Comparison of ENCODE assay signal across 16 cellular contexts in the genomic region with DNA sequence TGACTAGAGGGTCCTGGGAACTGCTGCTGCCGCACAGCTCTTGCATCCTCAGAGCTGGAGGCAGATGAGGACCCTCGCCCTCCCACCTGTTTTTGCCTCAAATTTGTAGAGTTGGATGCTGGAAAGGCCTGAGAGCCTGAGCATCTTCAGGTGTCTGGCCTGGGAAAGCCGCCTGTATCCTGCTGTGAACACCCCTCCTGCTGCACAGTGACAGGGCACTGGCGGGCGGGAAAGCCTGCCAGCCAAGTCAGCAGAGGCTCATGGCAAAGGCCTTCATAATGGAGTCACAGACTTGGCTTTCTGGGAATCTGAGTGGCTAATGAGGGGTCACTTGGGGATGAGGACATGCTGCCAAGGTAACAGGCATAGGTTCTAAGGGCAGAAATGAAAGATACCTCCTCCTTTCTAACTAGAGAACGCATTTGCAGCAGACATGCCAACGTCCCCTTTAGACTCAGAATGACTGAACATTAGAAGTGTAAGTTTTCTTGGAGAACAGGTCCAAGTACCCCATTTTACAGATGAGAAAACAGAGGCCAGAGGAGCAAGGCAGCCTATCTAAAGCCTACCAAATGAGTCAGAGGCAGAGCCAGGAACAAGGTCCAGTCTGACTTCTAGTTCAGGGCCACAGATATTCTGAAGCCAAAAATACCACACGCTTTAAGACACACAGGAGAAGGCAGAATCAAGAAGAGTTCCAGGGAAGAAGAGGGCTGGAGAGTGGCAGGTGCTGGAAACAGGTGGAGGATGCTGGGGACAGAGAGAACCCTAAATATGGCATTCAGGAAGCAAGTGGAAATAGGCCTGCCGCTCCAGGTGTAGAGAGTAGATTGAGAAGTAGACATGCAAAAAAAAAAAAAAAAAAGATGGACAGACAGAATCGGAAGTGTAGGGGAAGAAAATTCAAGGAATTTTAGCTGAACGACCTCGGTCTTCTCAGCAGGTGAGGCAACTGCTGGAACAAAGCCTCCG. TPM values are rescaled to one million over a fixed set of nuclear protein-coding genes. Genes with fewer than 3 reads are reported as not detected.
DNase-seq lines count a peak whose midpoint lies in the region.
"Had no signal": no experiment of that assay in that cellular context is flagged by ENCODE, and none has a peak within 500 bp of the region (broad histone marks: within the 10 kb centered on the region; RNA-seq: fewer than 3 reads in every experiment).

No MANE protein-coding gene starts in this region.

- no peak overlapping the region for H2AK5ac ChIP-seq in trophoblast cell (ENCODE audit: low read length)

- H3K27ac ChIP-seq in trophoblast cell (ENCODE audit: low read depth, low read length), result no peak overlapping the region

- no peaks in the 10 kb centered on the region for H3K9me3 ChIP-seq in trophoblast cell (ENCODE audit: insufficient read depth, low read depth, low read length)

- no peak overlapping the region for H4K8ac ChIP-seq in trophoblast cell (ENCODE audit: low read depth, low read length)

- no peak overlapping the region for H3K9ac ChIP-seq in trophoblast cell (ENCODE audit: low read length)

- H2AFZ ChIP-seq in trophoblast cell (ENCODE audit: insufficient read depth, low read length, poor library complexity), result no peak overlapping the region

- peak overlapping the region; percentile 15 for H3K4ac ChIP-seq in trophoblast cell (ENCODE audit: low read depth, low read length)

- DNase-seq in G401 (ENCODE audit: low spot score), result peak; percentile 76
- peak; percentile 59 for DNase-seq in NCI-H69 (lab: John Stamatoyannopoulos, UW)
- DNase-seq in islet precursor cell, result peak; percentile 40
- DNase-seq in trophoblast cell, result peak in 1 of 2 donors; percentile 18
- no peak for DNase-seq in middle frontal gyrus (ENCODE audit: extremely low spot score, low spot score)
- DNase-seq in posterior vena cava (ENCODE audit: low spot score), result no peak
- no peak for DNase-seq in SIG-M5 (lab: John Stamatoyannopoulos, UW)
- DNase-seq: DND-41, H9, MM.1S, NCI-H1092, NCI-H1436 treated with DMSO at 0.1 percent for 48 hours, NCI-H2029 treated with DMSO at 0.1 percent for 48 hours, NCI-H748 treated with DMSO at 0.1 percent for 48 hours, RPMI8226 had no signal

- in situ Hi-C loops in G401 (cut with HindIII; ENCODE audit: low sequenced_read_pairs), result no loop called here

- no peak overlapping the region for H2BK120ac ChIP-seq in trophoblast cell (ENCODE audit: insufficient read depth, low read length, poor library complexity)

- H3K4me2 ChIP-seq in trophoblast cell (ENCODE audit: low read length), result no peak overlapping the region

- no peaks in the 10 kb centered on the region for H3K36me3 ChIP-seq in trophoblast cell (ENCODE audit: control insufficient read depth in 1 of 2, insufficient read depth in 2 of 2, low read length in 2 of 2)

- H4K12ac ChIP-seq in trophoblast cell (ENCODE audit: low read depth, low read length), result no peak overlapping the region

- peak overlapping the region; percentile 33 for H2BK12ac ChIP-seq in trophoblast cell (ENCODE audit: low read length)

- no peak overlapping the region for H4K91ac ChIP-seq in trophoblast cell (ENCODE audit: low read depth, low read length)

- H3K4me1 ChIP-seq in trophoblast cell (ENCODE audit: control insufficient read depth in 1 of 2, insufficient read depth in 2 of 2, low read length in 2 of 2), result peaks cover 21% of the 10 kb centered on the region in 2 experiments

- no peaks in the 10 kb centered on the region for H3K27me3 ChIP-seq in trophoblast cell (ENCODE audit: insufficient read depth, low read length)

- no peak overlapping the region for H3K4me3 ChIP-seq in trophoblast cell (ENCODE audit: low read depth, low read length)

- intact Hi-C loops in posterior vena cava (cut with DNase I), result no loop called here

- H3K79me2 ChIP-seq in trophoblast cell (ENCODE audit: control insufficient read depth, insufficient read depth, low read length, poor library complexity), result no peaks in the 10 kb centered on the region

- WGBS in trophoblast cell (ENCODE audit: extremely low coverage, insufficient coverage, insufficient read length), result no CpG with 5 or more reads among the region's 13 CpGs

- no peak overlapping the region for H3K23ac ChIP-seq in trophoblast cell (ENCODE audit: low read length)

- peak overlapping the region; percentile 42 for H3K18ac ChIP-seq in trophoblast cell (ENCODE audit: low read length)

- H3K14ac ChIP-seq in trophoblast cell (ENCODE audit: low read length), result no peak overlapping the region

- peaks cover 6% of the 10 kb centered on the region for H3K79me1 ChIP-seq in trophoblast cell (ENCODE audit: low read length)

- no peak overlapping the region for H2BK5ac ChIP-seq in trophoblast cell (ENCODE audit: low read depth, low read length, poor library complexity)

RNA-seq across cellular contexts. Expression of gene EPB41L4B, which starts 44.1 kb away (rescaled TPM):
- total RNA-seq in G401 (2014; rRNA removed; shearing (Covaris generic)), result 3.2 and 6.5 TPM in 2 replicates
- polyA plus RNA-seq in trophoblast cell (2013), result 23.7 and 24.0 TPM in 2 replicates
- total RNA-seq in posterior vena cava, result under 1 TPM; 0.28 to 0.62 TPM
- polyA plus RNA-seq: CD14-positive monocyte had no signal

Comparison
In these comparisons a context has a peak if more than half of its experiments do, and no peak if none do; other contexts are left out.
1. DNase-seq: peak in G401 (single experiment), NCI-H69 (single experiment) and islet precursor cell (single experiment); none in middle frontal gyrus (single experiment), posterior vena cava (single experiment) and SIG-M5 (single experiment).